In genomic region chr16:14975418-14976194, GRCh38 we compare ENCODE assay signal across 8 cellular contexts. TPM values are rescaled to one million over a fixed set of nuclear protein-coding genes. Genes with fewer than 3 reads are reported as not detected.
DNase-seq lines count a peak whose midpoint lies in the region; ATAC-seq and TF ChIP-seq lines count a peak whose summit lies in the region.
"Not testable (repeated sequence)": the region's sequence is repeated elsewhere in the genome, so short reads cannot be mapped to it uniquely, and the experiment has no call there.

No MANE protein-coding gene starts in this region.

- ATAC-seq in GM18498 (IDR thresholded peaks at IDR 0.05; ENCODE audit: unreplicated experiment) (peak; percentile 9), HG03457 (IDR thresholded peaks at IDR 0.05; ENCODE audit: unreplicated experiment) (peak; percentile 8), upper lobe of right lung (peak; percentile 43)
- peak; percentile 20 to 36 for ATAC-seq in activated T-cell treated with anti-CD3 and anti-CD28 coated beads, Interleukin-2, amount 50 U/mL, for 72 hours (replicated peaks in 1 of 2)

- H3K4me1 ChIP-seq in SJCRH30; endodermal cell (ENCODE audit: control insufficient read depth, insufficient read depth, low read length); smooth muscle cell (ENCODE audit: low read depth): not testable (repeated sequence)
- H3K4me1 ChIP-seq in upper lobe of right lung: peaks cover 23% of the 10 kb centered on the region

- H3K27ac Mint-ChIP-seq in activated T-cell treated with anti-CD3 and anti-CD28 coated beads, Interleukin-2, amount 50 U/mL, for 72 hours: not testable (repeated sequence)
- peak overlapping the region; percentile 81 for H3K27ac Mint-ChIP-seq in endodermal cell

- not testable (repeated sequence) for H3K36me3 ChIP-seq in SJCRH30; endodermal cell (ENCODE audit: control insufficient read depth, insufficient read depth, low read length); smooth muscle cell (ENCODE audit: low read depth); upper lobe of right lung

- intact Hi-C loops in lower leg skin (cut with DNase I; ENCODE audit: low total_unique reads); upper lobe of right lung (cut with DNase I): not testable (repeated sequence)

- H4K20me1 ChIP-seq in smooth muscle cell (ENCODE audit: low read depth): peaks cover 52% of the 10 kb centered on the region

- TF ChIP-seq CTCF in endodermal cell (conservative IDR thresholded peaks at IDR 0.05) (peak; percentile 42), upper lobe of right lung (IDR thresholded peaks at IDR 0.05) (peak; percentile 19)
- not testable (repeated sequence) for TF ChIP-seq CTCF in lower leg skin (IDR thresholded peaks at IDR 0.05); smooth muscle cell (IDR thresholded peaks at IDR 0.05; ENCODE audit: borderline replicate concordance, insufficient read depth, poor library complexity, severe bottlenecking)

- TF ChIP-seq POLR2A in lower leg skin (IDR thresholded peaks at IDR 0.05): not testable (repeated sequence)

- H3K27ac ChIP-seq in SJCRH30 (peak overlapping the region; percentile 64), smooth muscle cell (ENCODE audit: low read depth) (peak overlapping the region; percentile 83), upper lobe of right lung (peak overlapping the region; percentile 93)
- not testable (repeated sequence) for H3K27ac ChIP-seq in endodermal cell (ENCODE audit: low read depth, low read length)

- not testable (repeated sequence) for H2AFZ ChIP-seq in smooth muscle cell (ENCODE audit: low read depth)

- not testable (repeated sequence) for H3K27me3 ChIP-seq in SJCRH30; endodermal cell (ENCODE audit: control insufficient read depth, insufficient read depth, low read length, poor library complexity, severe bottlenecking); smooth muscle cell (ENCODE audit: low read depth); upper lobe of right lung

- H3K9ac ChIP-seq in endodermal cell (ENCODE audit: extremely low read depth, low read length, poor library complexity, severe bottlenecking) (peak overlapping the region; percentile 84), smooth muscle cell (ENCODE audit: low read depth) (peak overlapping the region; percentile 98)

- peak; percentile 17 to 35 for DNase-seq in SJCRH30
- DNase-seq in activated T-cell treated with anti-CD3 and anti-CD28 coated beads, Interleukin-2, amount 50 U/mL, for 72 hours: peak; percentile 70 to 73
- peak; percentile 68 for DNase-seq in endodermal cell
- peak in 1 of 2 donors; percentile 70 for DNase-seq in lower leg skin (ENCODE audit: low spot score in 2 of 2)
- DNase-seq in smooth muscle cell (lab: John Stamatoyannopoulos, UW; ENCODE audit: unreplicated experiment): not testable (repeated sequence)
- DNase-seq in upper lobe of right lung: peak; percentile 82

- H3K79me2 ChIP-seq in smooth muscle cell (ENCODE audit: low read depth): peaks cover 58% of the 10 kb centered on the region

- not testable (repeated sequence) for H3K27me3 Mint-ChIP-seq in activated T-cell treated with anti-CD3 and anti-CD28 coated beads, Interleukin-2, amount 50 U/mL, for 72 hours (ENCODE audit: low read depth); endodermal cell (ENCODE audit: insufficient read depth)

- not testable (repeated sequence) for H3K9me3 Mint-ChIP-seq in activated T-cell treated with anti-CD3 and anti-CD28 coated beads, Interleukin-2, amount 50 U/mL, for 72 hours; endodermal cell

- H3K9me3 ChIP-seq in SJCRH30 (replicated peaks); endodermal cell (ENCODE audit: control insufficient read depth, low read length); smooth muscle cell (replicated peaks; ENCODE audit: low read depth); upper lobe of right lung: not testable (repeated sequence)

- not testable (repeated sequence) for H3F3A ChIP-seq in smooth muscle cell (ENCODE audit: low read depth)

- H3K4me3 ChIP-seq in SJCRH30 (peak overlapping the region; percentile 92), endodermal cell (ENCODE audit: low read length) (peak overlapping the region; percentile 92), lower leg skin (ENCODE audit: low read depth, poor library complexity, severe bottlenecking) (peak overlapping the region; percentile 99), smooth muscle cell (peak overlapping the region; percentile 80), upper lobe of right lung (peak overlapping the region; percentile 93)

- peak overlapping the region; percentile 89 for H3K4me3 Mint-ChIP-seq in activated T-cell treated with anti-CD3 and anti-CD28 coated beads, Interleukin-2, amount 50 U/mL, for 72 hours
- peak overlapping the region; percentile 96 for H3K4me3 Mint-ChIP-seq in endodermal cell

- peaks cover 25% of the 10 kb centered on the region for H3K4me1 Mint-ChIP-seq in activated T-cell treated with anti-CD3 and anti-CD28 coated beads, Interleukin-2, amount 50 U/mL, for 72 hours (ENCODE audit: low read depth)
- H3K4me1 Mint-ChIP-seq in endodermal cell: peaks cover 37% of the 10 kb centered on the region

- WGBS in endodermal cell (ENCODE audit: insufficient coverage in 1 of 2, insufficient read length in 1 of 2), 2 experiments: 3 to 4% methylated on average over 28 to 47 of the region's 47 CpGs
- WGBS in lower leg skin, 2 donors: 2 to 4% methylated on average over 24 to 47 of the region's 47 CpGs
- WGBS in smooth muscle cell (ENCODE audit: low lambda C conversion rate): 1% methylated on average over 45 of the region's 47 CpGs

- peak overlapping the region; percentile 86 for H3K4me2 ChIP-seq in smooth muscle cell

- not testable (repeated sequence) for H3K36me3 Mint-ChIP-seq in activated T-cell treated with anti-CD3 and anti-CD28 coated beads, Interleukin-2, amount 50 U/mL, for 72 hours (ENCODE audit: insufficient read depth in 2 of 2)
- H3K36me3 Mint-ChIP-seq in endodermal cell (ENCODE audit: low read depth): peaks cover 16% of the 10 kb centered on the region

RNA-seq across cellular contexts. Expression of gene PDXDC1, which starts 0.8 kb away (rescaled TPM):
- 37.5 and 48.7 TPM in 2 replicates for total RNA-seq in SJCRH30 (2014; rRNA removed; shearing (Covaris generic))
- total RNA-seq in activated T-cell treated with anti-CD3 and anti-CD28 coated beads, Interleukin-2, amount 50 U/mL, for 72 hours: 10 to 100 TPM; 68.8 to 86.1 TPM
- 100 to 1,000 TPM; 163 to 202 TPM for total RNA-seq in endodermal cell
- polyA plus RNA-seq in endodermal cell (2013, experiment 1 of 2): 52.4 TPM
- 44.1 TPM for polyA plus RNA-seq in endodermal cell (2013, experiment 2 of 2)
- 10 to 100 TPM; 38.2 to 63.0 (median 50.1) TPM for total RNA-seq in lower leg skin
- total RNA-seq in smooth muscle cell: 102 and 124 TPM in 2 replicates
- polyA plus RNA-seq in smooth muscle cell: 113 and 114 TPM in 2 replicates
- 100 TPM for total RNA-seq in upper lobe of right lung

RNA-seq across cellular contexts. Expression of gene NPIPA1, which starts 38.4 kb away (rescaled TPM):
- total RNA-seq in SJCRH30 (2014; rRNA removed; shearing (Covaris generic)): 29.2 and 36.8 TPM in 2 replicates
- 100 to 1,000 TPM; 122 to 143 TPM for total RNA-seq in activated T-cell treated with anti-CD3 and anti-CD28 coated beads, Interleukin-2, amount 50 U/mL, for 72 hours
- 100 to 1,000 TPM; 177 to 183 TPM for total RNA-seq in endodermal cell
- polyA plus RNA-seq in endodermal cell (2013, experiment 1 of 2): 97.9 TPM
- polyA plus RNA-seq in endodermal cell (2013, experiment 2 of 2): 92.2 TPM
- total RNA-seq in lower leg skin: 10 to 100 TPM; 43.1 to 74.3 (median 57.7) TPM
- total RNA-seq in smooth muscle cell: 34.6 and 39.5 TPM in 2 replicates
- 34.8 and 38.0 TPM in 2 replicates for polyA plus RNA-seq in smooth muscle cell
- 91.6 TPM for total RNA-seq in upper lobe of right lung
